In the genomic region with DNA sequence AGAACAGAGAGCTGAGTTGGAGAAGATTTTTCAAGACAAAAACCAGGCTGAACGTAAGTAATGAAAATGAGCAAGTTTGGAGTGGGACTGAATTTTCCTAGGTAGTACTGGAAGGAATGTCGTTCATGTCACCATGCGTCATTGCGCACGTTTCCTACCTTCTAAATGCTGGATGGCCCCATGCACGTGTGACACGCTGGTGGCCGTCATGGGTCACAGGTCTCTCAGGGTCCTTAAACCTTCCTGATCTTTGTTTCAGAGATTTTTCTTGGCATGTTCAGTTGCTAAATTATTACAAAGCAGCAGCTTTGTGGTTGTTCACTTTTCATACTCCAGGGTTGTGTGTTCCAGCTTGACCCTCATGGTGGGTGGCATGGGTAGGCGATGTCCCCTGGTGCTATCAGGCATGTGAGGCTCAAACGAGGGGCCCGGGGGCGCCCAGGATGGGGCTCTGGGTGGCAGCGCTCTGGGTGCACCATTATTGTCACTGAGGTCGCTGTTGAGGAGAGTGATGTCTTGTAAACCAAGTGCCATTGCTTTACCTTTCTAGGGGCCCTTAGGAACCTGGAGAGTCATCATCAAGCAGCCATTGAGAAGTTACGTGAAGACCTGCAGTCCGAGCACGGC, we compare ENCODE assay signal across 26 cellular contexts. TPM values are rescaled to one million over a fixed set of nuclear protein-coding genes. Genes with fewer than 3 reads are reported as not detected.
DNase-seq lines count a peak whose midpoint lies in the region; ATAC-seq, FAIRE-seq and TF ChIP-seq lines count a peak whose summit lies in the region.
"Had no signal": no experiment of that assay in that cellular context is flagged by ENCODE, and none has a peak within 500 bp of the region (broad histone marks: within the 10 kb centered on the region; RNA-seq: fewer than 3 reads in every experiment).

No MANE protein-coding gene starts in this region.

- TF ChIP-seq EP300 in K562 (IDR thresholded peaks at IDR 0.05; ENCODE audit: low read length) = no peak

- intact Hi-C loops in A673 (cut with micrococcal nuclease; ENCODE audit: unreplicated experiment) (no loop called here), K562 (cut with micrococcal nuclease) (no loop called here), gastrocnemius medialis (cut with DNase I; ENCODE audit: low total_unique reads) (loop anchor here (2.0 kb wide), 1 partner anchor 46 kb away; no protein-coding TSS in a partner anchor)

- H2BK5ac ChIP-seq in neuronal stem cell (ENCODE audit: low read length) = no peak overlapping the region

- peak overlapping the region; percentile 39 for H3K23ac ChIP-seq in neuronal stem cell (ENCODE audit: low read depth, low read length, poor library complexity)

- TF ChIP-seq POLR2A in K562 (conservative IDR thresholded peaks at IDR 0.05) (no peak), gastrocnemius medialis (IDR thresholded peaks at IDR 0.05) (peak in 1 of 2 donors; percentile 50)

- no peak overlapping the region for H2BK12ac ChIP-seq in neuronal stem cell (ENCODE audit: low read length)

- H3K27me3 ChIP-seq in A673 (replicated peaks; ENCODE audit: insufficient read depth, low read depth, low read length, poor library complexity) = no peaks in the 10 kb centered on the region
- H3K27me3 ChIP-seq in K562 (ENCODE audit: control insufficient read depth in 2 of 2, insufficient read depth in 2 of 2, low read length in 2 of 2) = no peaks in the 10 kb centered on the region
- no peaks in the 10 kb centered on the region for H3K27me3 ChIP-seq in neuronal stem cell (ENCODE audit: control insufficient read depth in 3 of 3, insufficient read depth in 3 of 3, low read depth in 1 of 3, low read length in 3 of 3)
- no peaks in the 10 kb centered on the region for H3K27me3 ChIP-seq in gastrocnemius medialis
- H3K27me3 ChIP-seq: BE2C; BLaER1 treated with 17β-estradiol and CSF1 and Interleukin-3, amounts not matched to agents 10 nM and 100 nM had no signal

- no peak overlapping the region for H3K27ac ChIP-seq in A673 (ENCODE audit: low read depth, low read length, poor library complexity, severe bottlenecking)
- H3K27ac ChIP-seq in K562 (ENCODE audit: extremely low read depth, low read depth, low read length) = no peak overlapping the region
- no peak overlapping the region for H3K27ac ChIP-seq in neuronal stem cell (replicated peaks; ENCODE audit: low read length)
- peak overlapping the region; percentile 87 to 99 (median 96) for H3K27ac ChIP-seq in gastrocnemius medialis
- H3K27ac ChIP-seq: 22Rv1; BLaER1 treated with 17β-estradiol and CSF1 and Interleukin-3, amounts not matched to agents 10 nM and 100 nM had no signal

- H2BK15ac ChIP-seq in neuronal stem cell (ENCODE audit: low read length) = no peak overlapping the region

- no peak for ATAC-seq in K562
- no peak for ATAC-seq in gastrocnemius medialis
- ATAC-seq in HG03342 (IDR thresholded peaks at IDR 0.05; ENCODE audit: unreplicated experiment) = no peak
- ATAC-seq in HG02623 (IDR thresholded peaks at IDR 0.05; ENCODE audit: unreplicated experiment) = no peak
- ATAC-seq in activated CD4-positive, CD25-positive, alpha-beta regulatory T cell treated with anti-CD3 and anti-CD28 coated beads, Interleukin-2, amount 50 U/mL, for 24 hours = no peak

- H3K9me1 ChIP-seq in K562 (ENCODE audit: control insufficient read depth, insufficient read depth, low read length) = no peaks in the 10 kb centered on the region

- TF ChIP-seq CTCF in A673 (conservative IDR thresholded peaks at IDR 0.05; ENCODE audit: low read depth, low read length) (no peak), K562 (IDR thresholded peaks at IDR 0.05 in 2 of 3, conservative IDR thresholded peaks at IDR 0.05 in 1 of 3; ENCODE audit: insufficient read depth in 2 of 3, low read depth in 1 of 3, low read length in 3 of 3) (no peak), gastrocnemius medialis (IDR thresholded peaks at IDR 0.05 in 4 of 5, conservative IDR thresholded peaks at IDR 0.05 in 1 of 5) (no peak)

- H2AK5ac ChIP-seq in neuronal stem cell (ENCODE audit: low read depth, low read length) = no peak overlapping the region

- no peak for FAIRE-seq in K562 (lab: Jason Lieb, UNC)
- FAIRE-seq: A204.1, GM12891, GM18507, H54 had no signal

- 91% methylated on average over 17 of the region's 17 CpGs for WGBS in K562 (ENCODE audit: insufficient coverage, low coverage, missing lambda C conversion rate)
- no CpG with 5 or more reads among the region's 17 CpGs for WGBS in neuronal stem cell (ENCODE audit: extremely low coverage in 2 of 2, insufficient read length in 2 of 2, insufficient replicate concordance in 1 of 2), 2 donors

- no peak for TF ChIP-seq RAD21 in K562 (CRISPR knock-in tag; conservative IDR thresholded peaks at IDR 0.05 in 1 of 2, IDR thresholded peaks at IDR 0.05 in 1 of 2)

- H2AFZ ChIP-seq in K562 (ENCODE audit: low read depth, low read length) (no peak overlapping the region), neuronal stem cell (ENCODE audit: low read length) (no peak overlapping the region)

- no peak overlapping the region for H4K8ac ChIP-seq in neuronal stem cell (ENCODE audit: low read depth, low read length)

- H3K4me1 ChIP-seq in A673 (ENCODE audit: insufficient read depth, low read length, poor library complexity, severe bottlenecking) = no peaks in the 10 kb centered on the region
- H3K4me1 ChIP-seq in K562 (replicated peaks in 1 of 2; ENCODE audit: control insufficient read depth in 2 of 2, insufficient read depth in 2 of 2, low read length in 2 of 2) = peaks cover 0 to 11% of the 10 kb centered on the region in 2 experiments; a peak in 1 of 5 replicates
- no peaks in the 10 kb centered on the region for H3K4me1 ChIP-seq in neuronal stem cell (ENCODE audit: control insufficient read depth in 2 of 2, insufficient read depth in 1 of 2, low read depth in 1 of 2, low read length in 2 of 2)
- H3K4me1 ChIP-seq in gastrocnemius medialis = peaks cover 27 to 51% of the 10 kb centered on the region in 2 donors
- H3K4me1 ChIP-seq: BE2C; BLaER1 treated with 17β-estradiol and CSF1 and Interleukin-3, amounts not matched to agents 10 nM and 100 nM; HAP-1 had no signal

- H3K4ac ChIP-seq in neuronal stem cell (ENCODE audit: low read length) = no peak overlapping the region

- H3K9ac ChIP-seq in K562 (ENCODE audit: insufficient read depth in 1 of 2, low read depth in 2 of 2, low read length in 2 of 2) (no peak overlapping the region), neuronal stem cell (ENCODE audit: low read depth, low read length, poor library complexity) (no peak overlapping the region)
- H3K9ac ChIP-seq: BLaER1 treated with 17β-estradiol and CSF1 and Interleukin-3, amounts not matched to agents 10 nM and 100 nM had no signal

- BruUV-seq in A673 (replicated peaks; lab: Mats Ljungman, UMichigan) (TSS peak; percentile 23), K562 (replicated peaks; lab: Mats Ljungman, UMichigan) (TSS peak; percentile 31)

- no peak overlapping the region for H4K91ac ChIP-seq in neuronal stem cell (ENCODE audit: low read depth, low read length, poor library complexity)

- no peak overlapping the region for H3K18ac ChIP-seq in neuronal stem cell (ENCODE audit: low read length)

- H3K79me1 ChIP-seq in neuronal stem cell (ENCODE audit: low read depth, low read length) = peaks cover 13% of the 10 kb centered on the region

- H3K4me3 ChIP-seq in A673 (ENCODE audit: low read depth, low read length, poor library complexity, severe bottlenecking) = no peak overlapping the region
- H3K4me3 ChIP-seq in K562 = no peak overlapping the region
- no peak overlapping the region for H3K4me3 ChIP-seq in neuronal stem cell (ENCODE audit: low read length in 2 of 2)
- H3K4me3 ChIP-seq in gastrocnemius medialis = peak overlapping the region; percentile 58 to 77 (median 72)
- H3K4me3 ChIP-seq: BLaER1 treated with 17β-estradiol and CSF1 and Interleukin-3, amounts not matched to agents 10 nM and 100 nM; HAP-1 had no signal

- peaks cover 7% of the 10 kb centered on the region; the same call in 2 of the 3 replicates for H3K79me2 ChIP-seq in K562 (ENCODE audit: control insufficient read depth, insufficient read depth, low read length)

- H3K4me2 ChIP-seq in K562 (ENCODE audit: insufficient read depth, low read length) = no peak overlapping the region
- H3K4me2 ChIP-seq in neuronal stem cell (ENCODE audit: insufficient read depth, low read length, poor library complexity, severe bottlenecking) = no peak overlapping the region
- H3K4me2 ChIP-seq: BLaER1 treated with 17β-estradiol and CSF1 and Interleukin-3, amounts not matched to agents 10 nM and 100 nM had no signal

- in situ Hi-C loops in K562 (cut with MboI) = no loop called here
- in situ Hi-C loops in gastrocnemius medialis (cut with MboI; ENCODE audit: low sequenced_read_pairs in 4 of 4) = loop anchor here in 1 of 4 donors (10.0 kb wide), 1 partner anchor 46 kb away; no protein-coding TSS in a partner anchor

- H3K36me3 ChIP-seq in A673 (ENCODE audit: insufficient read depth, low read length, poor library complexity, severe bottlenecking) = peaks cover 73% of the 10 kb centered on the region
- H3K36me3 ChIP-seq in K562 (ENCODE audit: control insufficient read depth, insufficient read depth, low read length) = peaks cover 89% of the 10 kb centered on the region
- H3K36me3 ChIP-seq in neuronal stem cell (replicated peaks in 1 of 2; ENCODE audit: control insufficient read depth in 2 of 2, insufficient read depth in 2 of 2, low read length in 2 of 2) = peaks cover 73 to 90% of the 10 kb centered on the region in 2 donors
- peaks cover 3 to 71% of the 10 kb centered on the region in 2 donors for H3K36me3 ChIP-seq in gastrocnemius medialis

- POLR2A ChIA-PET in A673 (lab: Charles Lee; ENCODE audit: low non-redundant PET) (no interaction called here), K562 (lab: Yijun Ruan, JAX) (interaction anchor here (0.5 to 0.7 kb wide), 3 partner anchors 24 to 103 kb away, joined by 3 to 4 read pairs (median 3); no protein-coding TSS in a partner anchor)

- H4K20me1 ChIP-seq in K562 (replicated peaks; ENCODE audit: control insufficient read depth, insufficient read depth, low read length) = no peaks in the 10 kb centered on the region; the same call in 1 of the 2 replicates

- CTCF ChIA-PET in A673 (lab: Charles Lee) (no interaction called here), K562 (lab: Yijun Ruan, JAX; ENCODE audit: low intra/inter-chr PET ratio) (no interaction called here)

- DNase-seq in A673 (ENCODE audit: low spot score) (no peak), K562 (ENCODE audit: extremely low read depth in 1 of 4, low spot score in 3 of 4) (no peak), neuronal stem cell (ENCODE audit: low spot score) (no peak), gastrocnemius medialis (peak in 1 of 2 donors; percentile 61), COR-L47 (lab: John Stamatoyannopoulos, UW) (no peak)
- DNase-seq: ACHN; AML-193; BE2C; Calu3; CD4-positive, alpha-beta T cell; CD8-positive, alpha-beta memory T cell; DMS53; DMS79 treated with DMSO at 0.1 percent for 48 hours; GF-D8; GOT3; HFFc6 had no signal

- H2BK120ac ChIP-seq in neuronal stem cell (ENCODE audit: low read depth, low read length) = no peak overlapping the region

- no peak overlapping the region for H3K14ac ChIP-seq in neuronal stem cell (ENCODE audit: low read length)

- H3K9me3 ChIP-seq in A673 (ENCODE audit: low read depth, low read length, poor library complexity, severe bottlenecking) (no peaks in the 10 kb centered on the region), K562 (replicated peaks; ENCODE audit: control insufficient read depth, insufficient read depth, low read depth, low read length) (no peaks in the 10 kb centered on the region), neuronal stem cell (replicated peaks in 1 of 2; ENCODE audit: control insufficient read depth in 2 of 2, insufficient read depth in 1 of 2, low read depth in 1 of 2, low read length in 2 of 2) (no peaks in the 10 kb centered on the region), gastrocnemius medialis (no peaks in the 10 kb centered on the region)
- H3K9me3 ChIP-seq: BE2C; BLaER1 treated with 17β-estradiol and CSF1 and Interleukin-3, amounts not matched to agents 10 nM and 100 nM; HAP-1 had no signal

RNA-seq across cellular contexts. Expression of a gene that starts 25.3 kb away (rescaled TPM):
- total RNA-seq in A673 (2021) (66.4 and 73.7 TPM in 2 replicates), K562 (2014; rRNA removed) (31.3 and 36.8 TPM in 2 replicates), K562 (2014; rRNA removed; fragmentation: Illumina TruSeq; extraction: Trizol) (32.5 and 33.8 TPM in 2 replicates), K562 (2015; rRNA removed; fragmentation: Illumina TruSeq; extraction: Trizol) (29.7 and 30.9 TPM in 2 replicates), K562 (2021) (43.7 and 53.5 TPM in 2 replicates), gastrocnemius medialis (100 to 1,000 TPM; 200 to 431 (median 290) TPM)
- 228 and 231 TPM in 2 replicates for total RNA-seq in K562 (2011; cell fraction: chromatin; rRNA removed; ENCODE audit: low replicate concordance)
- total RNA-seq in K562 (2011; cell fraction: nucleolus; rRNA removed) = 111 and 116 TPM in 2 replicates
- 105 and 117 TPM in 2 replicates for total RNA-seq in K562 (2011; cell fraction: nucleoplasm; rRNA removed)
- polyA plus RNA-seq in K562 (2011; rRNA removed) (23.9 and 27.8 TPM in 2 replicates), K562 (2014; fragmentation: Illumina TruSeq; extraction: Trizol) (32.1 and 34.5 TPM in 2 replicates), K562 (2014; fragmentation: Nextera tagmentation; extraction: Ambion mirVana) (10 to 100 TPM in 1 of 2 experiments, 1 to 10 TPM in 1; 9.1 to 16.4 TPM), K562 (2014; rRNA removed) (35.9 and 41.2 TPM in 2 replicates)
- polyA plus RNA-seq in K562 (2011; cell fraction: cytosol; rRNA removed) = 12.2 and 15.3 TPM in 2 replicates
- polyA plus RNA-seq in K562 (2011; cell fraction: nucleus; rRNA removed) = 138 and 140 TPM in 2 replicates
- 30.2 and 40.7 TPM in 2 replicates for polyA plus RNA-seq in K562 (2012)
- 81.0 and 84.8 TPM in 2 replicates for polyA minus RNA-seq in K562 (2011; rRNA and poly(A)+ RNA removed)
- polyA minus RNA-seq in K562 (2011; cell fraction: cytosol; rRNA and poly(A)+ RNA removed) = 18.4 and 26.1 TPM in 2 replicates
- 52.5 and 71.8 TPM in 2 replicates for polyA minus RNA-seq in K562 (2011; cell fraction: nucleus; rRNA and poly(A)+ RNA removed)
- 11.1 TPM for polyA plus RNA-seq in neuronal stem cell (2013, experiment 1 of 2)
- 10.6 TPM for polyA plus RNA-seq in neuronal stem cell (2013, experiment 2 of 2)

RNA-seq across cellular contexts. Expression of a gene that starts 25.6 kb away (rescaled TPM):
- total RNA-seq in A673 (2021) (41.2 and 51.0 TPM in 2 replicates), K562 (2014; rRNA removed) (20.1 and 22.4 TPM in 2 replicates), K562 (2014; rRNA removed; fragmentation: Illumina TruSeq; extraction: Trizol) (4.5 and 6.0 TPM in 2 replicates), K562 (2015; rRNA removed; fragmentation: Illumina TruSeq; extraction: Trizol) (13.5 and 14.2 TPM in 2 replicates), K562 (2021) (29.1 and 30.5 TPM in 2 replicates), gastrocnemius medialis (1 to 10 TPM in 1 of 4 donors, under 1 TPM in 3; 0.44 to 1.6 (median 0.74) TPM)
- 76.9 and 158 TPM in 2 replicates for total RNA-seq in K562 (2011; cell fraction: chromatin; rRNA removed; ENCODE audit: low replicate concordance)
- total RNA-seq in K562 (2011; cell fraction: nucleolus; rRNA removed) = 122 and 125 TPM in 2 replicates
- 94.2 and 95.7 TPM in 2 replicates for total RNA-seq in K562 (2011; cell fraction: nucleoplasm; rRNA removed)
- polyA plus RNA-seq in K562 (2011; rRNA removed) (12.4 and 16.7 TPM in 2 replicates), K562 (2014; fragmentation: Illumina TruSeq; extraction: Trizol) (10.6 and 16.1 TPM in 2 replicates), K562 (2014; fragmentation: Nextera tagmentation; extraction: Ambion mirVana) (1 to 10 TPM; 1.2 to 1.9 TPM), K562 (2014; rRNA removed) (27.9 and 30.0 TPM in 2 replicates)
- polyA plus RNA-seq in K562 (2011; cell fraction: cytosol; rRNA removed) = 13.8 and 15.9 TPM in 2 replicates
- 66.8 and 97.1 TPM in 2 replicates for polyA plus RNA-seq in K562 (2011; cell fraction: nucleus; rRNA removed)
- polyA plus RNA-seq in K562 (2012) = 14.5 and 40.1 TPM in 2 replicates
- 11.0 and 11.9 TPM in 2 replicates for polyA minus RNA-seq in K562 (2011; rRNA and poly(A)+ RNA removed)
- 9.0 and 10.6 TPM in 2 replicates for polyA minus RNA-seq in K562 (2011; cell fraction: cytosol; rRNA and poly(A)+ RNA removed)
- 48.5 and 60.9 TPM in 2 replicates for polyA minus RNA-seq in K562 (2011; cell fraction: nucleus; rRNA and poly(A)+ RNA removed)
- polyA plus RNA-seq in neuronal stem cell (2013, experiment 1 of 2) = 29.5 TPM
- polyA plus RNA-seq in neuronal stem cell (2013, experiment 2 of 2) = 29.2 TPM

Comparison
In these comparisons a context has a peak if more than half of its experiments do, and no peak if none do; other contexts are left out.
1. H3K27ac ChIP-seq: peak in gastrocnemius medialis (4 of 4); none in A673 (single experiment), K562 (single experiment) and neuronal stem cell (single experiment).
2. H3K4me3 ChIP-seq: peak in gastrocnemius medialis (4 of 4); none in A673 (single experiment), K562 (single experiment) and neuronal stem cell (0 of 2).